ENCODE assay signal across 8 cellular contexts in genomic region chr9:71819115-71819739, GRCh38. TPM values are rescaled to one million over a fixed set of nuclear protein-coding genes. Genes with fewer than 3 reads are reported as not detected.
DNase-seq lines count a peak whose midpoint lies in the region; ATAC-seq and TF ChIP-seq lines count a peak whose summit lies in the region.

No MANE protein-coding gene starts in this region.

- H2BK15ac ChIP-seq in mesendoderm (replicated peaks; ENCODE audit: low read depth): no peak overlapping the region

- H3K27ac Mint-ChIP-seq in osteocyte (ENCODE audit: unreplicated experiment): no peak overlapping the region

- no peak overlapping the region for H3K23ac ChIP-seq in mesendoderm (ENCODE audit: low read length)

- WGBS in mesendoderm (ENCODE audit: extremely low coverage, insufficient coverage, low lambda C conversion rate): no CpG with 5 or more reads among the region's 8 CpGs

- H2BK120ac ChIP-seq in mesendoderm (ENCODE audit: low read depth, low read length): no peak overlapping the region

- H3K4me1 ChIP-seq in mesendoderm (ENCODE audit: control insufficient read depth, low read depth, low read length): peaks cover 2% of the 10 kb centered on the region

- no peak for TF ChIP-seq POLR2A in erythroblast (IDR thresholded peaks at IDR 0.05; ENCODE audit: low read length)

- H3K4ac ChIP-seq in mesendoderm (ENCODE audit: low read depth, low read length): no peak overlapping the region

- H3K27me3 ChIP-seq in HL-60 (ENCODE audit: insufficient read depth, poor library complexity, severe bottlenecking) (no peaks in the 10 kb centered on the region), mesendoderm (ENCODE audit: insufficient read depth, low read length, poor library complexity) (no peaks in the 10 kb centered on the region)

- DNase-seq in D341Med (ENCODE audit: low spot score): peak; percentile 39
- DNase-seq in HL-60 (ENCODE audit: low read depth in 1 of 2, low spot score in 1 of 2): peak in 1 of 2 experiments; percentile 13
- peak; percentile 38 for DNase-seq in activated CD4-positive, CD25-positive, alpha-beta regulatory T cell treated with anti-CD3 and anti-CD28 coated beads, Interleukin-2, amount 50 U/mL, for 72 hours
- DNase-seq in erythroblast (lab: John Stamatoyannopoulos, UW): peak; percentile 30 to 66
- no peak for DNase-seq in osteocyte (ENCODE audit: extremely low spot score, unreplicated experiment)
- no peak for DNase-seq in mesendoderm

- H3K18ac ChIP-seq in mesendoderm (ENCODE audit: low read length): no peak overlapping the region

- no peaks in the 10 kb centered on the region for H3K79me1 ChIP-seq in mesendoderm (ENCODE audit: low read length)

- H3K56ac ChIP-seq in mesendoderm (ENCODE audit: low read length): no peak overlapping the region

- H2AK5ac ChIP-seq in mesendoderm (ENCODE audit: low read length): no peak overlapping the region

- TF ChIP-seq CTCF in HL-60 (IDR thresholded peaks at IDR 0.05; ENCODE audit: insufficient read depth, low read length) (peak; percentile 37), osteocyte (IDR thresholded peaks at IDR 0.05) (peak; percentile 84)

- H3K4me1 Mint-ChIP-seq in osteocyte (ENCODE audit: unreplicated experiment): no peaks in the 10 kb centered on the region

- ATAC-seq in GM21390 (IDR thresholded peaks at IDR 0.05; ENCODE audit: unreplicated experiment) (no peak), HG02970 (IDR thresholded peaks at IDR 0.05; ENCODE audit: low FRiP score, unreplicated experiment) (no peak)

- H3K4me2 ChIP-seq in mesendoderm (ENCODE audit: low read length): no peak overlapping the region

- H3K27ac ChIP-seq in HL-60 (replicated peaks) (no peak overlapping the region), mesendoderm (ENCODE audit: low read depth, low read length) (no peak overlapping the region)

- H2BK5ac ChIP-seq in mesendoderm (ENCODE audit: low read length): no peak overlapping the region

- no peak overlapping the region for H4K8ac ChIP-seq in mesendoderm (ENCODE audit: low read depth, low read length)

- H3K36me3 Mint-ChIP-seq in osteocyte (ENCODE audit: unreplicated experiment): no peaks in the 10 kb centered on the region

- H3K9ac ChIP-seq in mesendoderm (ENCODE audit: low read length): no peak overlapping the region

- no peak overlapping the region for H3K4me3 ChIP-seq in HL-60 (replicated peaks; ENCODE audit: insufficient read depth, low read length)
- H3K4me3 ChIP-seq in mesendoderm (ENCODE audit: low read length): no peak overlapping the region

- H3K4me3 Mint-ChIP-seq in osteocyte (ENCODE audit: unreplicated experiment): no peak overlapping the region

- H3K79me2 ChIP-seq in mesendoderm (ENCODE audit: control insufficient read depth, insufficient read depth, low read length): no peaks in the 10 kb centered on the region

- no peaks in the 10 kb centered on the region for H3K36me3 ChIP-seq in mesendoderm (ENCODE audit: control insufficient read depth, insufficient read depth, low read length)

- no peak overlapping the region for H4K5ac ChIP-seq in mesendoderm (ENCODE audit: low read length)

- H3K27me3 Mint-ChIP-seq in osteocyte (ENCODE audit: unreplicated experiment): peaks cover 2% of the 10 kb centered on the region

- no peaks in the 10 kb centered on the region for H3K9me3 Mint-ChIP-seq in osteocyte (ENCODE audit: unreplicated experiment)

RNA-seq across cellular contexts. Expression of gene CEMIP2, which starts 50.9 kb away (rescaled TPM):
- 20.9 and 23.0 TPM in 2 replicates for total RNA-seq in osteocyte
- 48.1 TPM for polyA plus RNA-seq in mesendoderm (2013, experiment 1 of 2)
- 48.6 TPM for polyA plus RNA-seq in mesendoderm (2013, experiment 2 of 2)

Comparison
In these comparisons a context has a peak if more than half of its experiments do, and no peak if none do; other contexts are left out.
1. DNase-seq: peak in D341Med (single experiment), activated CD4-positive, CD25-positive, alpha-beta regulatory T cell treated with anti-CD3 and anti-CD28 coated beads, Interleukin-2, amount 50 U/mL, for 72 hours (single experiment) and erythroblast (2 of 2); none in osteocyte (single experiment) and mesendoderm (single experiment).